ENCODE assay signal across 25 cellular contexts in the genomic region with DNA sequence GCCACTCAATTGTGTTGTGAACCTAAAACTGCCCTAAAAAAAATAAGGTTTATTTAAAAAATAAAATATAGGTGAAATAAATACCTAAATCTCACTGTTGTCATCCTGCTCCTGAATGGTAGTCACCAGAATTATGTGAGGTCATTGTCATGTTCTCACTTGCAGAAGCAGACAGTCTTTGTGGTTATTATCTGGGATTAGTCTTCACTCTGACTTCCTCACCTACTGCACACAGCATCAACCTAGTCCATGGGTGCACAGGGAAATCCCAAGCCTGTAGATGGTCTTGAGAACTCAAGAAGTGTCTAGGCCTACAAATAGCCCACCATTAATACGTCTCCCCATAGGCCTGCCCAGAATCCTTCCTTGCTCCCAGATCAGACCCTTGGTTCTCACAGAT.
A peak's percentile ranks its signal among the peaks of the same experiment; 100 is the strongest.
DNase-seq lines count a peak whose midpoint lies in the region; ATAC-seq, FAIRE-seq and TF ChIP-seq lines count a peak whose summit lies in the region.
"Had no signal": no experiment of that assay in that cellular context is flagged by ENCODE, and none has a peak within 500 bp of the region (broad histone marks: within the 10 kb centered on the region; RNA-seq: fewer than 3 reads in every experiment).

No MANE protein-coding gene starts in this region.

- CTCF ChIA-PET in GM10248 (lab: Yijun Ruan, JAX) = interaction anchor here (1.7 to 3.7 kb wide), 2 partner anchors 16 to 50 kb away, joined by 4 to 10 read pairs; no protein-coding TSS in a partner anchor
- CTCF ChIA-PET in HCT116 (lab: Charles Lee) = interaction anchor here (1.5 kb wide), 1 partner anchor 12 kb away, joined by 5 read pairs; no protein-coding TSS in a partner anchor
- CTCF ChIA-PET in H1 (lab: Charles Lee; ENCODE audit: partially characterized antibody) = interaction anchor here (0.6 to 1.2 kb wide), 4 partner anchors 11 to 158 kb away, joined by 3 to 5 read pairs (median 3); no protein-coding TSS in a partner anchor
- CTCF ChIA-PET in activated naive CD4-positive, alpha-beta T cell treated with anti-CD3 and anti-CD28 coated beads, Interleukin-2, amount 10 ng/mL, durations not matched to agents 7 days and 5 days (lab: Charles Lee) = no interaction called here

- no peak overlapping the region for H3K4ac ChIP-seq in H1 (replicated peaks; ENCODE audit: insufficient read length, low read depth, low read length)

- H3K4me1 ChIP-seq in HCT116 (ENCODE audit: control insufficient read depth in 1 of 2, insufficient read depth in 2 of 2, low read length in 2 of 2) (peaks cover 6 to 37% of the 10 kb centered on the region in 2 experiments; a peak in 3 of 4 replicates), H1 (replicated peaks in 1 of 4; ENCODE audit: control insufficient read depth in 3 of 4, insufficient read depth in 4 of 4, low read length in 3 of 4) (no peaks in the 10 kb centered on the region; a peak in 2 of 7 replicates), skeletal muscle satellite cell (ENCODE audit: control insufficient read depth, insufficient read depth, low read length) (peaks cover 37% of the 10 kb centered on the region)
- H3K4me1 ChIP-seq: Peyer's patch, stomach had no signal

- ATAC-seq in HCT116 = no peak

- H2BK120ac ChIP-seq in H1 (replicated peaks; ENCODE audit: low read depth, low read length) = no peak overlapping the region

- TF ChIP-seq POLR2A in HCT116 (IDR thresholded peaks at IDR 0.05; ENCODE audit: borderline replicate concordance, extremely low read depth, insufficient read depth, insufficient read length) = no peak
- no peak for TF ChIP-seq POLR2A in H1 (IDR thresholded peaks at IDR 0.05; ENCODE audit: control extremely low read depth in 1 of 2, low read depth in 2 of 2, low read length in 2 of 2)

- TF ChIP-seq EP300 in H1 (IDR thresholded peaks at IDR 0.05; ENCODE audit: borderline replicate concordance in 1 of 2, low read depth in 2 of 2, low read length in 2 of 2) = no peak

- no peaks in the 10 kb centered on the region for H3K79me1 ChIP-seq in H1 (ENCODE audit: low read depth, low read length)

- H3K27ac ChIP-seq in HCT116 (ENCODE audit: low read depth, low read length) (no peak overlapping the region), H1 (ENCODE audit: low read depth, low read length) (no peak overlapping the region)
- H3K27ac ChIP-seq: BLaER1 treated with 17β-estradiol and CSF1 and Interleukin-3, amounts not matched to agents 10 nM and 100 nM; HL-60; Peyer's patch; stomach had no signal

- no peaks in the 10 kb centered on the region for H4K20me1 ChIP-seq in HCT116 (ENCODE audit: insufficient read depth)
- no peaks in the 10 kb centered on the region for H4K20me1 ChIP-seq in H1 (replicated peaks in 1 of 2; ENCODE audit: control insufficient read depth in 1 of 2, insufficient read depth in 2 of 2, low read length in 2 of 2)
- H4K20me1 ChIP-seq: BLaER1 treated with 17β-estradiol and CSF1 and Interleukin-3, amounts not matched to agents 10 nM and 100 nM had no signal

- H4K5ac ChIP-seq in H1 (ENCODE audit: insufficient read length, low read depth, low read length) = no peak overlapping the region

- RAD21 ChIA-PET in HCT116 (lab: Charles Lee; ENCODE audit: low non-redundant PET in 1 of 2, low total read pairs in 2 of 2, uncharacterized antibody in 2 of 2, unreplicated experiment in 2 of 2) = no interaction called here

- TF ChIP-seq RAD21 in HCT116 (IDR thresholded peaks at IDR 0.05; ENCODE audit: low read depth) (no peak), H1 (IDR thresholded peaks at IDR 0.05 in 1 of 2, conservative IDR thresholded peaks at IDR 0.05 in 1 of 2; ENCODE audit: low read depth in 2 of 2, low read length in 2 of 2) (no peak)

- H3K79me2 ChIP-seq in HCT116 (ENCODE audit: insufficient read depth, low read length) = no peaks in the 10 kb centered on the region
- no peaks in the 10 kb centered on the region for H3K79me2 ChIP-seq in H1 (ENCODE audit: control insufficient read depth in 1 of 2, insufficient read depth in 2 of 2, low read length in 2 of 2)

- no peaks in the 10 kb centered on the region; the same call in 1 of the 2 replicates for H3K23me2 ChIP-seq in H1 (ENCODE audit: low read depth, low read length)

- no TSS peak for BruUV-seq in HCT116 (replicated peaks; lab: Mats Ljungman, UMichigan)

- H3K36me3 ChIP-seq in HCT116 (ENCODE audit: control insufficient read depth in 1 of 2, insufficient read depth in 2 of 2, low read length in 2 of 2) (no peaks in the 10 kb centered on the region), H1 (ENCODE audit: control insufficient read depth in 2 of 4, insufficient read depth in 4 of 4, low read length in 3 of 4) (no peaks in the 10 kb centered on the region), skeletal muscle satellite cell (ENCODE audit: insufficient read depth, low read length) (no peaks in the 10 kb centered on the region)
- H3K36me3 ChIP-seq: BLaER1 treated with 17β-estradiol and CSF1 and Interleukin-3, amounts not matched to agents 10 nM and 100 nM; Peyer's patch; stomach had no signal

- H4K91ac ChIP-seq in H1 (replicated peaks; ENCODE audit: insufficient read length, low read length) = no peak overlapping the region

- H3K36me3 Mint-ChIP-seq in activated naive CD4-positive, alpha-beta T cell treated with anti-CD3 and anti-CD28 coated beads, Interleukin-2, amount 10 ng/mL, durations not matched to agents 7 days and 5 days = no peaks in the 10 kb centered on the region
- no peaks in the 10 kb centered on the region for H3K36me3 Mint-ChIP-seq in glutamatergic neuron (ENCODE audit: unreplicated experiment)
- H3K36me3 Mint-ChIP-seq: memory B cell had no signal

- peaks cover 22% of the 10 kb centered on the region for H3K27me3 Mint-ChIP-seq in activated naive CD4-positive, alpha-beta T cell treated with anti-CD3 and anti-CD28 coated beads, Interleukin-2, amount 10 ng/mL, durations not matched to agents 7 days and 5 days
- H3K27me3 Mint-ChIP-seq in glutamatergic neuron (ENCODE audit: unreplicated experiment) = peaks cover 2% of the 10 kb centered on the region

- H3K23ac ChIP-seq in H1 (ENCODE audit: insufficient read length) = no peak overlapping the region

- peak overlapping the region; percentile 39; the same call in 1 of the 2 replicates for H2BK12ac ChIP-seq in H1 (ENCODE audit: low read depth, low read length)

- no peak overlapping the region for H2BK5ac ChIP-seq in H1 (ENCODE audit: low read depth, low read length)

- H3K14ac ChIP-seq in H1 (ENCODE audit: insufficient read length) = no peak overlapping the region

- no peak overlapping the region for H3K56ac ChIP-seq in H1 (replicated peaks; ENCODE audit: insufficient read length, low read depth, low read length)

- intact Hi-C loops in HCT116 (cut with micrococcal nuclease) = no loop called here

- POLR2A ChIA-PET in GM10248 (lab: Yijun Ruan, JAX) = no interaction called here
- POLR2A ChIA-PET in HCT116 (lab: Charles Lee) = no interaction called here
- POLR2A ChIA-PET in H1 (lab: Charles Lee; ENCODE audit: partially characterized antibody) = no interaction called here

- no peaks in the 10 kb centered on the region for H3K4me1 Mint-ChIP-seq in activated naive CD4-positive, alpha-beta T cell treated with anti-CD3 and anti-CD28 coated beads, Interleukin-2, amount 10 ng/mL, durations not matched to agents 7 days and 5 days
- H3K4me1 Mint-ChIP-seq in glutamatergic neuron (ENCODE audit: low read depth, unreplicated experiment) = no peaks in the 10 kb centered on the region
- H3K4me1 Mint-ChIP-seq: activated CD4-positive, alpha-beta memory T cell treated with anti-CD3 and anti-CD28 coated beads, Interleukin-2, amount 10 ng/mL, durations not matched to agents 7 days and 5 days; central memory CD8-positive, alpha-beta T cell had no signal

- 0 out of 2 replicates have a peak overlapping the region, but pooled peaks have one; percentile 69 for H3K4me2 ChIP-seq in HCT116 (ENCODE audit: low read length)
- no peak overlapping the region for H3K4me2 ChIP-seq in H1 (ENCODE audit: insufficient read depth in 1 of 2, low read depth in 2 of 2, low read length in 2 of 2)
- no peak overlapping the region for H3K4me2 ChIP-seq in skeletal muscle satellite cell (ENCODE audit: low read length)

- H2BK15ac ChIP-seq in H1 (ENCODE audit: low read length) = no peak overlapping the region; the same call in 1 of the 2 replicates

- no peak overlapping the region for H4K8ac ChIP-seq in H1 (ENCODE audit: extremely low read depth, insufficient read depth, low read length)

- peak; percentile 31 for DNase-seq in GM10248 (ENCODE audit: extremely low spot score)
- DNase-seq in HCT116 (ENCODE audit: low read depth, low spot score) = no peak
- DNase-seq in H1 (ENCODE audit: low read depth in 1 of 2, low spot score in 2 of 2) = no peak
- DNase-seq in activated naive CD4-positive, alpha-beta T cell treated with anti-CD3 and anti-CD28 coated beads, Interleukin-2, amount 10 ng/mL, durations not matched to agents 7 days and 5 days = no peak
- DNase-seq in glutamatergic neuron = no peak
- DNase-seq in HCEC 1CT = no peak
- DNase-seq: activated CD4-positive, alpha-beta memory T cell treated with anti-CD3 and anti-CD28 coated beads, Interleukin-2, amount 10 ng/mL, durations not matched to agents 7 days and 5 days; activated CD8-positive, alpha-beta memory T cell treated with anti-CD3 and anti-CD28 coated beads, Interleukin-2, amount 50 U/mL, for 4 hours; activated naive CD4-positive, alpha-beta T cell treated with Interleukin-2 at 50 U/mL for 16 hours; GOT3; hippocampal formation; Karpas-422; NCI-H1417; NCI-H2081 treated with DMSO at 0.1 percent for 48 hours; NCI-H345; Peyer's patch; SHP77 treated with DMSO at 0.1 percent for 48 hours; stomach had no signal

- WGBS in H1 (ENCODE audit: extremely low coverage in 1 of 2, insufficient coverage in 1 of 2, insufficient read length in 1 of 2, insufficient replicate concordance in 2 of 2, low coverage in 1 of 2, low lambda C conversion rate in 2 of 2, missing lambda C conversion rate in 1 of 2), 2 experiments = 88% methylated on average over 1 of the region's 1 CpG; no CpG with 5 or more reads in 1 of the 2 experiments

- H3K9me3 Mint-ChIP-seq in activated naive CD4-positive, alpha-beta T cell treated with anti-CD3 and anti-CD28 coated beads, Interleukin-2, amount 10 ng/mL, durations not matched to agents 7 days and 5 days = no peaks in the 10 kb centered on the region
- H3K9me3 Mint-ChIP-seq in glutamatergic neuron (ENCODE audit: unreplicated experiment) = peaks cover 2% of the 10 kb centered on the region
- H3K9me3 Mint-ChIP-seq: activated CD4-positive, alpha-beta memory T cell treated with anti-CD3 and anti-CD28 coated beads, Interleukin-2, amount 10 ng/mL, durations not matched to agents 7 days and 5 days; central memory CD8-positive, alpha-beta T cell; dendritic cell treated with granulocyte-macrophage colony-stimulating factor and Interleukin-4, amounts not matched to agents 40 ng/mL and 50 ng/mL, for 4 days; memory B cell had no signal

- H2BK20ac ChIP-seq in H1 (ENCODE audit: low read length) = no peak overlapping the region

- no peaks in the 10 kb centered on the region for H3K27me3 ChIP-seq in HCT116 (ENCODE audit: insufficient read depth, low read length)
- no peaks in the 10 kb centered on the region for H3K27me3 ChIP-seq in H1 (replicated peaks in 1 of 4; ENCODE audit: control insufficient read depth in 3 of 4, extremely low read depth in 1 of 4, insufficient read depth in 3 of 4, low read length in 3 of 4)
- no peaks in the 10 kb centered on the region for H3K27me3 ChIP-seq in skeletal muscle satellite cell (ENCODE audit: control insufficient read depth, insufficient read depth, low read length)
- H3K27me3 ChIP-seq: BLaER1 treated with 17β-estradiol and CSF1 and Interleukin-3, amounts not matched to agents 10 nM and 100 nM; Peyer's patch had no signal

- H3K27ac Mint-ChIP-seq in activated naive CD4-positive, alpha-beta T cell treated with anti-CD3 and anti-CD28 coated beads, Interleukin-2, amount 10 ng/mL, durations not matched to agents 7 days and 5 days = no peak overlapping the region
- no peak overlapping the region for H3K27ac Mint-ChIP-seq in glutamatergic neuron (ENCODE audit: unreplicated experiment)
- H3K27ac Mint-ChIP-seq: activated CD4-positive, alpha-beta memory T cell treated with anti-CD3 and anti-CD28 coated beads, Interleukin-2, amount 10 ng/mL, durations not matched to agents 7 days and 5 days; dendritic cell treated with granulocyte-macrophage colony-stimulating factor and Interleukin-4, amounts not matched to agents 40 ng/mL and 50 ng/mL, for 4 days; memory B cell had no signal

- H3K9me3 ChIP-seq in HCT116 (ENCODE audit: control insufficient read depth in 1 of 2, insufficient read depth in 1 of 2, low read depth in 1 of 2, low read length in 2 of 2) (no peaks in the 10 kb centered on the region), H1 (ENCODE audit: insufficient read depth in 2 of 2, low read depth in 1 of 2, low read length in 1 of 2) (no peaks in the 10 kb centered on the region), skeletal muscle satellite cell (replicated peaks; ENCODE audit: low read length) (no peaks in the 10 kb centered on the region)
- H3K9me3 ChIP-seq: BLaER1 treated with 17β-estradiol and CSF1 and Interleukin-3, amounts not matched to agents 10 nM and 100 nM; Peyer's patch; stomach had no signal

- H3K18ac ChIP-seq in H1 (ENCODE audit: extremely low read depth, low read length) = no peak overlapping the region

- H3K9ac ChIP-seq in HCT116 (ENCODE audit: low read length) = no peak overlapping the region
- H3K9ac ChIP-seq in H1 (replicated peaks in 1 of 4; ENCODE audit: extremely low read depth in 1 of 4, low read depth in 3 of 4, low read length in 3 of 4) = no peak overlapping the region
- H3K9ac ChIP-seq in skeletal muscle satellite cell (ENCODE audit: low read depth, low read length) = peak overlapping the region; percentile 41
- H3K9ac ChIP-seq: BLaER1 treated with 17β-estradiol and CSF1 and Interleukin-3, amounts not matched to agents 10 nM and 100 nM had no signal

- FAIRE-seq in H1 (lab: Jason Lieb, UNC) = no peak
- FAIRE-seq: urothelium cell line had no signal

- no peak overlapping the region for H2AK5ac ChIP-seq in H1 (ENCODE audit: low read depth, low read length)

- H3K4me3 ChIP-seq in HCT116 (replicated peaks in 1 of 2; ENCODE audit: low read depth in 1 of 2, low read length in 2 of 2) (no peak overlapping the region), H1 (ENCODE audit: extremely low read depth in 1 of 4, insufficient read depth in 2 of 4, low read depth in 3 of 4, low read length in 4 of 4) (no peak overlapping the region), skeletal muscle satellite cell (ENCODE audit: low read length) (no peak overlapping the region)
- H3K4me3 ChIP-seq: BLaER1 treated with 17β-estradiol and CSF1 and Interleukin-3, amounts not matched to agents 10 nM and 100 nM; Peyer's patch; stomach had no signal

- TF ChIP-seq CTCF in GM10248 (IDR thresholded peaks at IDR 0.05; ENCODE audit: control extremely low read depth, extremely low read depth, low read depth, missing control alignments) (no peak), HCT116 (IDR thresholded peaks at IDR 0.05 in 2 of 3, conservative IDR thresholded peaks at IDR 0.05 in 1 of 3; ENCODE audit: borderline replicate concordance in 1 of 3, insufficient read depth in 1 of 3, low read depth in 2 of 3, low read length in 2 of 3) (no peak), H1 (IDR thresholded peaks at IDR 0.05; ENCODE audit: control extremely low read depth in 1 of 3, insufficient read depth in 1 of 3, low read depth in 1 of 3, low read length in 3 of 3) (no peak), glutamatergic neuron (IDR thresholded peaks at IDR 0.05; ENCODE audit: partially characterized antibody, unreplicated experiment) (no peak)

- H3K9me2 ChIP-seq in HCT116 (ENCODE audit: insufficient read depth) = no peaks in the 10 kb centered on the region

- no peak overlapping the region for H3K4me3 Mint-ChIP-seq in activated naive CD4-positive, alpha-beta T cell treated with anti-CD3 and anti-CD28 coated beads, Interleukin-2, amount 10 ng/mL, durations not matched to agents 7 days and 5 days
- no peak overlapping the region for H3K4me3 Mint-ChIP-seq in glutamatergic neuron (ENCODE audit: unreplicated experiment)
- H3K4me3 Mint-ChIP-seq: activated CD4-positive, alpha-beta memory T cell treated with anti-CD3 and anti-CD28 coated beads, Interleukin-2, amount 10 ng/mL, durations not matched to agents 7 days and 5 days; central memory CD8-positive, alpha-beta T cell; dendritic cell treated with granulocyte-macrophage colony-stimulating factor and Interleukin-4, amounts not matched to agents 40 ng/mL and 50 ng/mL, for 4 days; memory B cell had no signal

- no peak overlapping the region for H2AFZ ChIP-seq in HCT116 (ENCODE audit: low read depth, low read length, poor library complexity, severe bottlenecking)
- no peak overlapping the region for H2AFZ ChIP-seq in H1 (ENCODE audit: low read length)
